ENCODE assay signal across 17 cellular contexts in genomic region chr20:34163316-34163715, GRCh38. TPM values are rescaled to one million over a fixed set of nuclear protein-coding genes. Genes with fewer than 3 reads are reported as not detected.
DNase-seq lines count a peak whose midpoint lies in the region; ATAC-seq and TF ChIP-seq lines count a peak whose summit lies in the region.
"Had no signal": no experiment of that assay in that cellular context is flagged by ENCODE, and none has a peak within 500 bp of the region (broad histone marks: within the 10 kb centered on the region; RNA-seq: fewer than 3 reads in every experiment).

No MANE protein-coding gene starts in this region.

- no peak for ATAC-seq in T-helper 17 cell

- H3K27me3 Mint-ChIP-seq in nephron progenitor cell (ENCODE audit: low read depth, poor library complexity) (peaks cover 2% of the 10 kb centered on the region), type B pancreatic cell (no peaks in the 10 kb centered on the region), T-helper 17 cell (peaks cover 17% of the 10 kb centered on the region)

- H3K36me3 Mint-ChIP-seq in nephron progenitor cell (ENCODE audit: low read depth) (no peaks in the 10 kb centered on the region), type B pancreatic cell (no peaks in the 10 kb centered on the region), T-helper 17 cell (ENCODE audit: low read depth) (peaks cover 5% of the 10 kb centered on the region)

- H3K9me3 Mint-ChIP-seq in nephron progenitor cell (peaks cover 5% of the 10 kb centered on the region), type B pancreatic cell (peaks cover 4% of the 10 kb centered on the region)
- H3K9me3 Mint-ChIP-seq: T-helper 1 cell treated with Interleukin-12 subunit alpha and Interleukin-12 subunit beta and Interleukin-4 antibody, amounts not matched to agents 30 μg/mL and 1 μg/mL, for 36 hours had no signal

- no peaks in the 10 kb centered on the region for H3K9me3 ChIP-seq in T-helper 17 cell (ENCODE audit: control insufficient read depth, low read length, poor library complexity, severe bottlenecking)
- H3K9me3 ChIP-seq: MG63 had no signal

- H3K4me3 Mint-ChIP-seq in nephron progenitor cell (no peak overlapping the region), type B pancreatic cell (no peak overlapping the region), T-helper 17 cell (no peak overlapping the region)
- H3K4me3 Mint-ChIP-seq: T-helper 1 cell treated with Interleukin-12 subunit alpha and Interleukin-12 subunit beta and Interleukin-4 antibody, amounts not matched to agents 30 μg/mL and 1 μg/mL, for 36 hours had no signal

- intact Hi-C loops in head of caudate nucleus (cut with DNase I), result no loop called here

- DNase-seq in NCI-H2107 treated with DMSO at 0.1 percent for 48 hours (lab: John Stamatoyannopoulos, UW; ENCODE audit: unreplicated experiment) (peak; percentile 1), NCI-H2107 (lab: John Stamatoyannopoulos, UW) (no peak), NCI-H146 treated with DMSO at 0.1 percent for 48 hours (lab: John Stamatoyannopoulos, UW; ENCODE audit: unreplicated experiment) (peak; percentile 38), SHP77 treated with DMSO at 0.1 percent for 48 hours (lab: John Stamatoyannopoulos, UW) (peak; percentile 31), nephron progenitor cell (no peak), head of caudate nucleus (no peak), type B pancreatic cell (ENCODE audit: extremely low spot score, unreplicated experiment) (no peak), T-helper 17 cell (no peak)
- DNase-seq: C1 segment of cervical spinal cord; H7; Karpas-422; MG63; NCI-H1436; NCI-H510A; NK-92 treated with Interleukin-12 subunit alpha and Interleukin-12 subunit beta, amount 100 ng/mL, for 24 hours; SIG-M5 had no signal

- TF ChIP-seq CTCF in nephron progenitor cell (IDR thresholded peaks at IDR 0.05), result no peak
- TF ChIP-seq CTCF in type B pancreatic cell (conservative IDR thresholded peaks at IDR 0.05), result no peak

- H3K4me1 Mint-ChIP-seq in nephron progenitor cell, result peaks cover 27% of the 10 kb centered on the region
- peaks cover 38% of the 10 kb centered on the region for H3K4me1 Mint-ChIP-seq in type B pancreatic cell (ENCODE audit: unreplicated experiment)
- no peaks in the 10 kb centered on the region for H3K4me1 Mint-ChIP-seq in T-helper 17 cell

- H3K27ac Mint-ChIP-seq in nephron progenitor cell (peak overlapping the region; percentile 31), type B pancreatic cell (no peak overlapping the region), T-helper 17 cell (no peak overlapping the region)
- H3K27ac Mint-ChIP-seq: T-helper 1 cell treated with Interleukin-12 subunit alpha and Interleukin-12 subunit beta and Interleukin-4 antibody, amounts not matched to agents 30 μg/mL and 1 μg/mL, for 36 hours had no signal

RNA-seq across cellular contexts. Expression of gene EIF2S2, which starts 51.3 kb away (rescaled TPM):
- total RNA-seq in type B pancreatic cell (ENCODE audit: low replicate concordance), result 87.1 and 87.8 TPM in 2 replicates
- total RNA-seq in T-helper 17 cell, result 10 to 100 TPM; 18.8 to 20.6 TPM

Comparison
In these comparisons a context has a peak if more than half of its experiments do, and no peak if none do; other contexts are left out.
1. DNase-seq: peak in NCI-H2107 treated with DMSO at 0.1 percent for 48 hours (single experiment), NCI-H146 treated with DMSO at 0.1 percent for 48 hours (single experiment) and SHP77 treated with DMSO at 0.1 percent for 48 hours (single experiment); none in NCI-H2107 (single experiment), nephron progenitor cell (single experiment), head of caudate nucleus (0 of 42), type B pancreatic cell (single experiment) and T-helper 17 cell (0 of 3).